In genomic region chr6:44475779-44476434, GRCh38 we compare ENCODE assay signal across 1 cellular context.
TF ChIP-seq lines count a peak whose summit lies in the region.

No MANE protein-coding gene starts in this region.

TF ChIP-seq in HepG2, 621 proteins besides CTCF, POLR2A, EP300 and RAD21 (continued from another document and continues in another):
- TF ChIP-seq, protein P1, sequence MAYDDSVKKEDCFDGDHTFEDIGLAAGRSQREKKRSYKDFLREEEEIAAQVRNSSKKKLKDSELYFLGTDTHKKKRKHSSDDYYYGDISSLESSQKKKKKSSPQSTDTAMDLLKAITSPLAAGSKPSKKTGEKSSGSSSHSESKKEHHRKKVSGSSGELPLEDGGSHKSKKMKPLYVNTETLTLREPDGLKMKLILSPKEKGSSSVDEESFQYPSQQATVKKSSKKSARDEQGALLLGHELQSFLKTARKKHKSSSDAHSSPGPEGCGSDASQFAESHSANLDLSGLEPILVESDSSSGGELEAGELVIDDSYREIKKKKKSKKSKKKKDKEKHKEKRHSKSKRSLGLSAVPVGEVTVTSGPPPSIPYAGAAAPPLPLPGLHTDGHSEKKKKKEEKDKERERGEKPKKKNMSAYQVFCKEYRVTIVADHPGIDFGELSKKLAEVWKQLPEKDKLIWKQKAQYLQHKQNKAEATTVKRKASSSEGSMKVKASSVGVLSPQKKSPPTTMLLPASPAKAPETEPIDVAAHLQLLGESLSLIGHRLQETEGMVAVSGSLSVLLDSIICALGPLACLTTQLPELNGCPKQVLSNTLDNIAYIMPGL (CRISPR knock-in tag; IDR thresholded peaks at IDR 0.05; ENCODE audit: borderline replicate concordance in 1 of 2, low read depth in 1 of 2) = peak; percentile 76 to 89; a peak in 3 of 4 replicates
- TF ChIP-seq ZBTB4 (CRISPR knock-in tag; IDR thresholded peaks at IDR 0.05; ENCODE audit: borderline replicate concordance) = peak; percentile 74; the same call in 1 of the 2 replicates
- TF ChIP-seq KAT8 (CRISPR knock-in tag; IDR thresholded peaks at IDR 0.05) = peak; percentile 65
- peak; percentile 69; the same call in 1 of the 2 replicates for TF ChIP-seq ZNF124 (CRISPR knock-in tag; IDR thresholded peaks at IDR 0.05)
- no peak for TF ChIP-seq TAF1 (CRISPR knock-in tag; IDR thresholded peaks at IDR 0.05)
- no peak for TF ChIP-seq SIX1 (CRISPR knock-in tag; IDR thresholded peaks at IDR 0.05; ENCODE audit: borderline replicate concordance)
- TF ChIP-seq ZNF276 (CRISPR knock-in tag; IDR thresholded peaks at IDR 0.05; ENCODE audit: low read depth) = no peak
- TF ChIP-seq ZNF512B (CRISPR knock-in tag; IDR thresholded peaks at IDR 0.05; ENCODE audit: borderline replicate concordance) = 0 out of 2 replicates have a peak, but pooled peaks have one; percentile 27
- no peak for TF ChIP-seq MXD4 (CRISPR knock-in tag; IDR thresholded peaks at IDR 0.05)
- no peak for TF ChIP-seq ZNF660 (CRISPR knock-in tag; IDR thresholded peaks at IDR 0.05; ENCODE audit: borderline replicate concordance, low read depth)
- TF ChIP-seq TCF7L2 (IDR thresholded peaks at IDR 0.05; ENCODE audit: low read depth, low read length) = no peak
- TF ChIP-seq ZNF224 (CRISPR knock-in tag; IDR thresholded peaks at IDR 0.05) = peak; percentile 74; the same call in 1 of the 2 replicates
- TF ChIP-seq ZFY (CRISPR knock-in tag; IDR thresholded peaks at IDR 0.05) = peak; percentile 44; the same call in 1 of the 2 replicates
- TF ChIP-seq, protein P2, sequence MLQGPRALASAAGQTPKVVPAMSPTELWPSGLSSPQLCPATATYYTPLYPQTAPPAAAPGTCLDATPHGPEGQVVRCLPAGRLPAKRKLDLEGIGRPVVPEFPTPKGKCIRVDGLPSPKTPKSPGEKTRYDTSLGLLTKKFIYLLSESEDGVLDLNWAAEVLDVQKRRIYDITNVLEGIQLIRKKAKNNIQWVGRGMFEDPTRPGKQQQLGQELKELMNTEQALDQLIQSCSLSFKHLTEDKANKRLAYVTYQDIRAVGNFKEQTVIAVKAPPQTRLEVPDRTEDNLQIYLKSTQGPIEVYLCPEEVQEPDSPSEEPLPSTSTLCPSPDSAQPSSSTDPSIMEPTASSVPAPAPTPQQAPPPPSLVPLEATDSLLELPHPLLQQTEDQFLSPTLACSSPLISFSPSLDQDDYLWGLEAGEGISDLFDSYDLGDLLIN (CRISPR knock-in tag; IDR thresholded peaks at IDR 0.05; ENCODE audit: borderline replicate concordance) = no peak
- no peak; the same call in 1 of the 2 replicates for TF ChIP-seq ZNF274 (CRISPR knock-in tag; IDR thresholded peaks at IDR 0.05)
- TF ChIP-seq ZNF30 (CRISPR knock-in tag; IDR thresholded peaks at IDR 0.05) = no peak
- TF ChIP-seq SALL1 (CRISPR knock-in tag; IDR thresholded peaks at IDR 0.05) = peak; percentile 80
- TF ChIP-seq MIER3 (CRISPR knock-in tag; IDR thresholded peaks at IDR 0.05; ENCODE audit: borderline replicate concordance) = 0 out of 2 replicates have a peak, but pooled peaks have one; percentile 28
- TF ChIP-seq, protein P3, sequence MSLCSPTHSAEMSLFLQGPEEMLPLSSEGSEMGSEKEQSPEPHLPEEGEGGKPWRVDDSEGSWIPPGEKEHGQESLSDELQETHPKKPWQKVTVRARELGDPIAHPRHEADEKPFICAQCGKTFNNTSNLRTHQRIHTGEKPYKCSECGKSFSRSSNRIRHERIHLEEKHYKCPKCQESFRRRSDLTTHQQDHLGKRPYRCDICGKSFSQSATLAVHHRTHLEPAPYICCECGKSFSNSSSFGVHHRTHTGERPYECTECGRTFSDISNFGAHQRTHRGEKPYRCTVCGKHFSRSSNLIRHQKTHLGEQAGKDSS (CRISPR knock-in tag; IDR thresholded peaks at IDR 0.05; ENCODE audit: borderline replicate concordance, low read depth) = 0 out of 2 replicates have a peak, but pooled peaks have one; percentile 27
- no peak for TF ChIP-seq ZFYVE20 (CRISPR knock-in tag; IDR thresholded peaks at IDR 0.05; ENCODE audit: borderline replicate concordance, low read depth)
- TF ChIP-seq ZNF484 (CRISPR knock-in tag; IDR thresholded peaks at IDR 0.05; ENCODE audit: borderline replicate concordance, low read depth) = peak; percentile 10; the same call in 1 of the 2 replicates
- TF ChIP-seq STAT5B (CRISPR knock-in tag; IDR thresholded peaks at IDR 0.05) = no peak
- TF ChIP-seq PLSCR1 (CRISPR knock-in tag; IDR thresholded peaks at IDR 0.05; ENCODE audit: borderline replicate concordance) = no peak
- no peak; the same call in 1 of the 2 replicates for TF ChIP-seq JUN (CRISPR knock-in tag; IDR thresholded peaks at IDR 0.05)
- TF ChIP-seq ZSCAN29 (CRISPR knock-in tag; conservative IDR thresholded peaks at IDR 0.05) = peak; percentile 97
- TF ChIP-seq ZMAT5 (CRISPR knock-in tag; IDR thresholded peaks at IDR 0.05; ENCODE audit: borderline replicate concordance, low read depth) = no peak
- 0 out of 2 replicates have a peak, but pooled peaks have one; percentile 53 for TF ChIP-seq CBFB (CRISPR knock-in tag; IDR thresholded peaks at IDR 0.05)
- no peak for TF ChIP-seq BRF2 (CRISPR knock-in tag; IDR thresholded peaks at IDR 0.05)
- no peak for TF ChIP-seq ZNF530 (CRISPR knock-in tag; IDR thresholded peaks at IDR 0.05; ENCODE audit: low read depth)
- TF ChIP-seq, protein P4, sequence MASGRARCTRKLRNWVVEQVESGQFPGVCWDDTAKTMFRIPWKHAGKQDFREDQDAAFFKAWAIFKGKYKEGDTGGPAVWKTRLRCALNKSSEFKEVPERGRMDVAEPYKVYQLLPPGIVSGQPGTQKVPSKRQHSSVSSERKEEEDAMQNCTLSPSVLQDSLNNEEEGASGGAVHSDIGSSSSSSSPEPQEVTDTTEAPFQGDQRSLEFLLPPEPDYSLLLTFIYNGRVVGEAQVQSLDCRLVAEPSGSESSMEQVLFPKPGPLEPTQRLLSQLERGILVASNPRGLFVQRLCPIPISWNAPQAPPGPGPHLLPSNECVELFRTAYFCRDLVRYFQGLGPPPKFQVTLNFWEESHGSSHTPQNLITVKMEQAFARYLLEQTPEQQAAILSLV (CRISPR knock-in tag; IDR thresholded peaks at IDR 0.05; ENCODE audit: borderline replicate concordance) = peak; percentile 85; the same call in 1 of the 2 replicates
- no peak for TF ChIP-seq ZNF674 (CRISPR knock-in tag; IDR thresholded peaks at IDR 0.05; ENCODE audit: low read depth)
- TF ChIP-seq, protein P5, sequence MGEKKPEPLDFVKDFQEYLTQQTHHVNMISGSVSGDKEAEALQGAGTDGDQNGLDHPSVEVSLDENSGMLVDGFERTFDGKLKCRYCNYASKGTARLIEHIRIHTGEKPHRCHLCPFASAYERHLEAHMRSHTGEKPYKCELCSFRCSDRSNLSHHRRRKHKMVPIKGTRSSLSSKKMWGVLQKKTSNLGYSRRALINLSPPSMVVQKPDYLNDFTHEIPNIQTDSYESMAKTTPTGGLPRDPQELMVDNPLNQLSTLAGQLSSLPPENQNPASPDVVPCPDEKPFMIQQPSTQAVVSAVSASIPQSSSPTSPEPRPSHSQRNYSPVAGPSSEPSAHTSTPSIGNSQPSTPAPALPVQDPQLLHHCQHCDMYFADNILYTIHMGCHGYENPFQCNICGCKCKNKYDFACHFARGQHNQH (CRISPR knock-in tag; IDR thresholded peaks at IDR 0.05) = peak; percentile 66; the same call in 1 of the 2 replicates
- TF ChIP-seq ZNF891 (CRISPR knock-in tag; IDR thresholded peaks at IDR 0.05) = peak; percentile 64; the same call in 1 of the 2 replicates
- TF ChIP-seq, protein P6, sequence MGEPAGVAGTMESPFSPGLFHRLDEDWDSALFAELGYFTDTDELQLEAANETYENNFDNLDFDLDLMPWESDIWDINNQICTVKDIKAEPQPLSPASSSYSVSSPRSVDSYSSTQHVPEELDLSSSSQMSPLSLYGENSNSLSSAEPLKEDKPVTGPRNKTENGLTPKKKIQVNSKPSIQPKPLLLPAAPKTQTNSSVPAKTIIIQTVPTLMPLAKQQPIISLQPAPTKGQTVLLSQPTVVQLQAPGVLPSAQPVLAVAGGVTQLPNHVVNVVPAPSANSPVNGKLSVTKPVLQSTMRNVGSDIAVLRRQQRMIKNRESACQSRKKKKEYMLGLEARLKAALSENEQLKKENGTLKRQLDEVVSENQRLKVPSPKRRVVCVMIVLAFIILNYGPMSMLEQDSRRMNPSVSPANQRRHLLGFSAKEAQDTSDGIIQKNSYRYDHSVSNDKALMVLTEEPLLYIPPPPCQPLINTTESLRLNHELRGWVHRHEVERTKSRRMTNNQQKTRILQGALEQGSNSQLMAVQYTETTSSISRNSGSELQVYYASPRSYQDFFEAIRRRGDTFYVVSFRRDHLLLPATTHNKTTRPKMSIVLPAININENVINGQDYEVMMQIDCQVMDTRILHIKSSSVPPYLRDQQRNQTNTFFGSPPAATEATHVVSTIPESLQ (CRISPR knock-in tag; conservative IDR thresholded peaks at IDR 0.05) = no peak
- TF ChIP-seq THAP11 (CRISPR knock-in tag; IDR thresholded peaks at IDR 0.05) = no peak
- TF ChIP-seq ZSCAN22 (CRISPR knock-in tag; IDR thresholded peaks at IDR 0.05) = no peak
- TF ChIP-seq MED8 (CRISPR knock-in tag; IDR thresholded peaks at IDR 0.05; ENCODE audit: insufficient replicate concordance) = no peak
- no peak for TF ChIP-seq ZNF569 (CRISPR knock-in tag; IDR thresholded peaks at IDR 0.05; ENCODE audit: borderline replicate concordance)
- TF ChIP-seq ZNF232 (CRISPR knock-in tag; IDR thresholded peaks at IDR 0.05; ENCODE audit: borderline replicate concordance) = no peak
- no peak for TF ChIP-seq MATR3 (CRISPR knock-in tag; IDR thresholded peaks at IDR 0.05)
- TF ChIP-seq ZNF234 (CRISPR knock-in tag; conservative IDR thresholded peaks at IDR 0.05) = no peak
